ENCODE assay signal across 20 cellular contexts in the genomic region with DNA sequence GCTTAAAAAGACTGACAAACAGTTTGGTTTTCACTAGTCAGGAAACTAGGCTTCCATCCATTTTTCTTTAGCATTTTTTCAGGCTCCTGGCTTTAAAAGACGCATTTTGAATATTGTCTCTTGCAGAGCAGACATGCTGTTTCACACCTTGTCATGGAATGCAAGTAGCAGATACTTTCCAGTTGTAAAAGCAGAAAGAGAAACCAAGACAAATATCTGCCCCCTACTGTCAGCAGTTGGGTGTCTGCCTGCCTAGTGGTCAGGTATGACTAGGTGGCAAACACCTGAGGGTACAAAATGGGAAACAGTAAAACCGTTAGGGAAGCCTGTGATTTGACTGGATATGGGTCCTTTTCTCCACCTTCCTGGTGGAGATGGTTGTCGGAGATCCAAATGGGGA.
DNase-seq lines count a peak whose midpoint lies in the region; ATAC-seq, FAIRE-seq and TF ChIP-seq lines count a peak whose summit lies in the region.
"Had no signal": no experiment of that assay in that cellular context is flagged by ENCODE, and none has a peak within 500 bp of the region (broad histone marks: within the 10 kb centered on the region; RNA-seq: fewer than 3 reads in every experiment).

No MANE protein-coding gene starts in this region.

- no peak overlapping the region for H3K4me3 Mint-ChIP-seq in activated CD4-positive, alpha-beta T cell treated with anti-CD3 and anti-CD28 coated beads for 36 hours
- H3K4me3 Mint-ChIP-seq in progenitor cell of endocrine pancreas (ENCODE audit: low read depth) = no peak overlapping the region
- H3K4me3 Mint-ChIP-seq: activated CD8-positive, alpha-beta memory T cell treated with anti-CD3 and anti-CD28 coated beads, Interleukin-2, amount 10 ng/mL, durations not matched to agents 7 days and 5 days; CD8-positive, alpha-beta memory T cell; naive thymus-derived CD8-positive, alpha-beta T cell had no signal

- H3K36me3 Mint-ChIP-seq in activated CD4-positive, alpha-beta T cell treated with anti-CD3 and anti-CD28 coated beads for 36 hours (ENCODE audit: low read depth) = no peaks in the 10 kb centered on the region
- H3K36me3 Mint-ChIP-seq in progenitor cell of endocrine pancreas (ENCODE audit: insufficient read depth) = no peaks in the 10 kb centered on the region
- H3K36me3 Mint-ChIP-seq: activated CD8-positive, alpha-beta memory T cell treated with anti-CD3 and anti-CD28 coated beads, Interleukin-2, amount 10 ng/mL, durations not matched to agents 7 days and 5 days; CD8-positive, alpha-beta memory T cell; naive thymus-derived CD8-positive, alpha-beta T cell had no signal

- no peak for TF ChIP-seq CTCF in progenitor cell of endocrine pancreas (IDR thresholded peaks at IDR 0.05; ENCODE audit: unreplicated experiment)
- TF ChIP-seq CTCF in A673 (conservative IDR thresholded peaks at IDR 0.05; ENCODE audit: low read depth, low read length) = no peak

- H3K9me3 ChIP-seq in A673 (ENCODE audit: low read depth, low read length, poor library complexity, severe bottlenecking) = no peaks in the 10 kb centered on the region
- H3K9me3 ChIP-seq: body of pancreas, prostate gland had no signal

- CTCF ChIA-PET in activated CD4-positive, alpha-beta T cell treated with anti-CD3 and anti-CD28 coated beads for 36 hours (lab: Charles Lee) = interaction anchor here (0.6 to 1.5 kb wide), 5 partner anchors 107 to 483 kb away, joined by 3 to 4 read pairs (median 3); no protein-coding TSS in a partner anchor
- CTCF ChIA-PET in A673 (lab: Charles Lee) = no interaction called here

- peaks cover 14% of the 10 kb centered on the region for H3K4me1 Mint-ChIP-seq in activated CD4-positive, alpha-beta T cell treated with anti-CD3 and anti-CD28 coated beads for 36 hours
- peaks cover 7% of the 10 kb centered on the region for H3K4me1 Mint-ChIP-seq in progenitor cell of endocrine pancreas (ENCODE audit: low read depth)
- H3K4me1 Mint-ChIP-seq: activated CD8-positive, alpha-beta memory T cell treated with anti-CD3 and anti-CD28 coated beads, Interleukin-2, amount 10 ng/mL, durations not matched to agents 7 days and 5 days had no signal

- no peaks in the 10 kb centered on the region for H3K36me3 ChIP-seq in A673 (ENCODE audit: insufficient read depth, low read length, poor library complexity, severe bottlenecking)
- H3K36me3 ChIP-seq: prostate gland had no signal

- no peak overlapping the region for H3K27ac ChIP-seq in A673 (ENCODE audit: low read depth, low read length, poor library complexity, severe bottlenecking)
- H3K27ac ChIP-seq: body of pancreas, prostate gland had no signal

- no peak for FAIRE-seq in GM19239 (lab: Jason Lieb, UNC)
- FAIRE-seq: A204.1 had no signal

- intact Hi-C loops in activated CD4-positive, alpha-beta T cell treated with anti-CD3 and anti-CD28 coated beads for 36 hours (cut with DNase I, micrococcal nuclease) = loop anchor here in 1 of 2 experiments (5.0 kb wide), 1 partner anchor 344 kb away; no protein-coding TSS in a partner anchor
- intact Hi-C loops in A673 (cut with micrococcal nuclease; ENCODE audit: unreplicated experiment) = no loop called here

- H3K27ac Mint-ChIP-seq in activated CD4-positive, alpha-beta T cell treated with anti-CD3 and anti-CD28 coated beads for 36 hours = no peak overlapping the region
- no peak overlapping the region for H3K27ac Mint-ChIP-seq in progenitor cell of endocrine pancreas
- H3K27ac Mint-ChIP-seq: activated CD8-positive, alpha-beta memory T cell treated with anti-CD3 and anti-CD28 coated beads, Interleukin-2, amount 10 ng/mL, durations not matched to agents 7 days and 5 days; CD8-positive, alpha-beta memory T cell; naive thymus-derived CD8-positive, alpha-beta T cell had no signal

- peaks cover 25% of the 10 kb centered on the region for H3K27me3 Mint-ChIP-seq in activated CD4-positive, alpha-beta T cell treated with anti-CD3 and anti-CD28 coated beads for 36 hours
- peaks cover 9% of the 10 kb centered on the region for H3K27me3 Mint-ChIP-seq in progenitor cell of endocrine pancreas

- no peaks in the 10 kb centered on the region for H3K4me1 ChIP-seq in A673 (ENCODE audit: insufficient read depth, low read length, poor library complexity, severe bottlenecking)
- H3K4me1 ChIP-seq: body of pancreas, prostate gland had no signal

- no peaks in the 10 kb centered on the region for H3K9me3 Mint-ChIP-seq in activated CD4-positive, alpha-beta T cell treated with anti-CD3 and anti-CD28 coated beads for 36 hours (ENCODE audit: low read depth)
- H3K9me3 Mint-ChIP-seq in progenitor cell of endocrine pancreas (ENCODE audit: low read depth) = no peaks in the 10 kb centered on the region
- H3K9me3 Mint-ChIP-seq: CD8-positive, alpha-beta memory T cell had no signal

- POLR2A ChIA-PET in activated CD4-positive, alpha-beta T cell treated with anti-CD3 and anti-CD28 coated beads for 36 hours (lab: Charles Lee) = interaction anchor here (0.5 kb wide), 1 partner anchor 132 kb away, joined by 3 read pairs; no protein-coding TSS in a partner anchor
- POLR2A ChIA-PET in A673 (lab: Charles Lee; ENCODE audit: low non-redundant PET) = no interaction called here

- ATAC-seq in activated CD4-positive, alpha-beta T cell treated with anti-CD3 and anti-CD28 coated beads for 36 hours = peak; percentile 44
- ATAC-seq in left lobe of liver = peak; percentile 31
- ATAC-seq: activated CD8-positive, alpha-beta memory T cell treated with anti-CD3 and anti-CD28 coated beads, Interleukin-2, amount 10 ng/mL, durations not matched to agents 7 days and 5 days; body of pancreas; naive thymus-derived CD8-positive, alpha-beta T cell had no signal

- DNase-seq in activated CD4-positive, alpha-beta T cell treated with anti-CD3 and anti-CD28 coated beads for 36 hours = peak; percentile 29
- DNase-seq in activated CD4-positive, alpha-beta T cell treated with anti-CD3 and anti-CD28 coated beads, Interleukin-2, amount 50 U/mL, for 4 hours = no peak
- DNase-seq in GM19239 (ENCODE audit: insufficient read length, low spot score) (peak; percentile 15), RPMI8226 (peak; percentile 17), left lobe of liver (ENCODE audit: low spot score) (no peak), progenitor cell of endocrine pancreas (ENCODE audit: low spot score, unreplicated experiment) (no peak), A673 (ENCODE audit: low spot score) (no peak), NCI-H82 (lab: John Stamatoyannopoulos, UW) (no peak)
- DNase-seq: activated CD8-positive, alpha-beta memory T cell treated with anti-CD3 and anti-CD28 coated beads, Interleukin-2, amount 10 ng/mL, durations not matched to agents 7 days and 5 days; body of pancreas; CD8-positive, alpha-beta memory T cell; HCEC 1CT; hippocampal formation; KBM-7; naive thymus-derived CD8-positive, alpha-beta T cell; NCI-H1436 treated with DMSO at 0.1 percent for 48 hours; NCI-H446; substantia nigra had no signal

- no TSS peak for BruUV-seq in A673 (replicated peaks; lab: Mats Ljungman, UMichigan)

- no peak overlapping the region for H3K4me3 ChIP-seq in A673 (ENCODE audit: low read depth, low read length, poor library complexity, severe bottlenecking)
- H3K4me3 ChIP-seq: body of pancreas, prostate gland had no signal

- H3K27me3 ChIP-seq in A673 (replicated peaks; ENCODE audit: insufficient read depth, low read depth, low read length, poor library complexity) = peaks cover 14% of the 10 kb centered on the region
- H3K27me3 ChIP-seq: body of pancreas had no signal

Comparison
In these comparisons a context has a peak if more than half of its experiments do, and no peak if none do; other contexts are left out.
1. DNase-seq: peak in activated CD4-positive, alpha-beta T cell treated with anti-CD3 and anti-CD28 coated beads for 36 hours (single experiment), GM19239 (single experiment) and RPMI8226 (single experiment); none in activated CD4-positive, alpha-beta T cell treated with anti-CD3 and anti-CD28 coated beads, Interleukin-2, amount 50 U/mL, for 4 hours (0 of 2), left lobe of liver (single experiment), progenitor cell of endocrine pancreas (single experiment), A673 (single experiment) and NCI-H82 (single experiment).